ENCODE assay signal across 17 cellular contexts in genomic region chr1:65688848-65689247, GRCh38.
DNase-seq lines count a peak whose midpoint lies in the region; ATAC-seq and TF ChIP-seq lines count a peak whose summit lies in the region.
"Had no signal": no experiment of that assay in that cellular context is flagged by ENCODE, and none has a peak within 500 bp of the region (broad histone marks: within the 10 kb centered on the region; RNA-seq: fewer than 3 reads in every experiment).

No MANE protein-coding gene starts in this region.

- TF ChIP-seq CTCF in lower lobe of right lung (IDR thresholded peaks at IDR 0.05) (no peak), PC-9 (conservative IDR thresholded peaks at IDR 0.05) (no peak)

- H2AFZ ChIP-seq in GM23248 (no peak overlapping the region), PC-9 (no peak overlapping the region)

- 44 to 61% methylated on average over 3 of the region's 3 CpGs for WGBS in GM23248 (ENCODE audit: low coverage in 1 of 2, low lambda C conversion rate in 2 of 2, missing lambda C conversion rate in 2 of 2), 2 experiments

- no peak overlapping the region for H3K27ac ChIP-seq in GM23248
- no peak overlapping the region for H3K27ac ChIP-seq in lower lobe of right lung
- no peak overlapping the region for H3K27ac ChIP-seq in PC-9
- H3K27ac ChIP-seq: BLaER1 treated with 17β-estradiol and CSF1 and Interleukin-3, amounts not matched to agents 10 nM and 100 nM; SJSA1 had no signal

- H3K36me3 ChIP-seq in GM23248 (ENCODE audit: low read depth) (no peaks in the 10 kb centered on the region), lower lobe of right lung (no peaks in the 10 kb centered on the region), PC-9 (ENCODE audit: low read depth) (no peaks in the 10 kb centered on the region)
- H3K36me3 ChIP-seq: BLaER1 treated with 17β-estradiol and CSF1 and Interleukin-3, amounts not matched to agents 10 nM and 100 nM; SJSA1 had no signal

- in situ Hi-C loops in GM23248 (cut with MboI), result loop anchor here (10.0 kb wide), 1 partner anchor 454 kb away; no protein-coding TSS in a partner anchor

- DNase-seq in GM23248, result peak; percentile 36
- peak; percentile 12 for DNase-seq in NCI-H446 treated with DMSO at 0.1 percent for 48 hours (lab: John Stamatoyannopoulos, UW)
- peak; percentile 69 for DNase-seq in cerebellar cortex (ENCODE audit: low spot score)
- DNase-seq in pons (ENCODE audit: low spot score), result peak; percentile 26
- DNase-seq in GM03348 (ENCODE audit: low spot score), result no peak
- DNase-seq in lower lobe of right lung, result no peak
- no peak for DNase-seq in PC-9
- DNase-seq: Calu3; CD8-positive, alpha-beta T cell; H7; NCI-H1092 treated with DMSO at 0.1 percent for 48 hours; NCI-H2029 treated with DMSO at 0.1 percent for 48 hours; NCI-H2171 treated with DMSO at 0.1 percent for 48 hours; NCI-H748 treated with DMSO at 0.1 percent for 48 hours; PC-3 had no signal

- no peaks in the 10 kb centered on the region for H3K27me3 ChIP-seq in GM23248 (replicated peaks; ENCODE audit: insufficient read depth)
- H3K27me3 ChIP-seq in lower lobe of right lung (ENCODE audit: low read depth), result no peaks in the 10 kb centered on the region
- no peaks in the 10 kb centered on the region for H3K27me3 ChIP-seq in PC-9 (ENCODE audit: insufficient read depth, low read depth)
- H3K27me3 ChIP-seq: BLaER1 treated with 17β-estradiol and CSF1 and Interleukin-3, amounts not matched to agents 10 nM and 100 nM; SJSA1 had no signal

- no peak overlapping the region for H3K9ac ChIP-seq in GM23248
- H3K9ac ChIP-seq: BLaER1 treated with 17β-estradiol and CSF1 and Interleukin-3, amounts not matched to agents 10 nM and 100 nM had no signal

- H4K20me1 ChIP-seq in GM23248 (ENCODE audit: insufficient read depth) (no peaks in the 10 kb centered on the region), PC-9 (ENCODE audit: insufficient read depth) (no peaks in the 10 kb centered on the region)
- H4K20me1 ChIP-seq: BLaER1 treated with 17β-estradiol and CSF1 and Interleukin-3, amounts not matched to agents 10 nM and 100 nM had no signal

- peaks cover 8% of the 10 kb centered on the region; the same call in 1 of the 2 replicates for H3K4me1 ChIP-seq in GM23248 (ENCODE audit: insufficient read depth)
- H3K4me1 ChIP-seq in lower lobe of right lung, result peaks cover 20% of the 10 kb centered on the region
- H3K4me1 ChIP-seq in PC-9 (replicated peaks; ENCODE audit: insufficient read depth), result 0 out of 2 replicates have a peak, but pooled peaks cover 4% of the 10 kb centered on the region
- H3K4me1 ChIP-seq: SJSA1 had no signal

- H3K4me2 ChIP-seq in GM23248 (ENCODE audit: unreplicated experiment) (no peak overlapping the region), PC-9 (no peak overlapping the region)
- H3K4me2 ChIP-seq: BLaER1 treated with 17β-estradiol and CSF1 and Interleukin-3, amounts not matched to agents 10 nM and 100 nM had no signal

- no peaks in the 10 kb centered on the region for H3F3A ChIP-seq in GM23248 (ENCODE audit: insufficient read depth)
- no peaks in the 10 kb centered on the region; the same call in 1 of the 2 replicates for H3F3A ChIP-seq in PC-9 (ENCODE audit: insufficient read depth, low read depth)

- no peaks in the 10 kb centered on the region for H3K79me2 ChIP-seq in GM23248 (ENCODE audit: insufficient read depth)
- no peaks in the 10 kb centered on the region for H3K79me2 ChIP-seq in PC-9 (ENCODE audit: low read depth)

- intact Hi-C loops in lower lobe of right lung (cut with DNase I) (loop anchor here (10.0 kb wide), 1 partner anchor 454 kb away; no protein-coding TSS in a partner anchor), PC-9 (cut with micrococcal nuclease; ENCODE audit: unreplicated experiment) (loop anchor here (5.0 to 10.0 kb wide), 5 partner anchors 258 to 867 kb away; no protein-coding TSS in a partner anchor)

- no peak for ATAC-seq in lower lobe of right lung
- ATAC-seq: CD8-positive, alpha-beta T cell; PC-3 had no signal

- H3K9me2 ChIP-seq in GM23248 (ENCODE audit: insufficient read depth) (no peaks in the 10 kb centered on the region), PC-9 (ENCODE audit: insufficient read depth) (no peaks in the 10 kb centered on the region)

- POLR2A ChIA-PET in PC-9 (lab: Charles Lee; ENCODE audit: unreplicated experiment), result no interaction called here

- CTCF ChIA-PET in PC-9 (lab: Charles Lee), result no interaction called here

- H3K4me3 ChIP-seq in GM23248 (no peak overlapping the region), lower lobe of right lung (no peak overlapping the region), PC-9 (no peak overlapping the region)
- H3K4me3 ChIP-seq: BLaER1 treated with 17β-estradiol and CSF1 and Interleukin-3, amounts not matched to agents 10 nM and 100 nM; SJSA1 had no signal

- H3K9me3 ChIP-seq in GM23248 (ENCODE audit: low read depth), result no peaks in the 10 kb centered on the region
- H3K9me3 ChIP-seq in lower lobe of right lung, result no peaks in the 10 kb centered on the region
- no peaks in the 10 kb centered on the region for H3K9me3 ChIP-seq in PC-9 (ENCODE audit: insufficient read depth, low read depth)
- H3K9me3 ChIP-seq: BLaER1 treated with 17β-estradiol and CSF1 and Interleukin-3, amounts not matched to agents 10 nM and 100 nM; SJSA1 had no signal

- no TSS peak for BruUV-seq in PC-9 (replicated peaks; lab: Mats Ljungman, UMichigan)

Comparison
In these comparisons a context has a peak if more than half of its experiments do, and no peak if none do; other contexts are left out.
1. DNase-seq: peak in GM23248 (single experiment), NCI-H446 treated with DMSO at 0.1 percent for 48 hours (single experiment), cerebellar cortex (single experiment) and pons (single experiment); none in GM03348 (single experiment), lower lobe of right lung (single experiment) and PC-9 (0 of 2).